ENCODE assay signal across 29 cellular contexts in genomic region chr7:28192786-28193581, GRCh38. TPM values are rescaled to one million over a fixed set of nuclear protein-coding genes. Genes with fewer than 3 reads are reported as not detected.
A peak's percentile ranks its signal among the peaks of the same experiment; 100 is the strongest.
DNase-seq lines count a peak whose midpoint lies in the region; TF ChIP-seq lines count a peak whose summit lies in the region.
"Had no signal": no experiment of that assay in that cellular context is flagged by ENCODE, and none has a peak within 500 bp of the region (broad histone marks: within the 10 kb centered on the region; RNA-seq: fewer than 3 reads in every experiment).

No MANE protein-coding gene starts in this region.

- H3K27me3 ChIP-seq in SJSA1 (replicated peaks) (no peaks in the 10 kb centered on the region), H9 (ENCODE audit: insufficient read depth, low read length) (no peaks in the 10 kb centered on the region)
- H3K27me3 ChIP-seq: adrenal gland, spleen had no signal

- H3K4me2 ChIP-seq in H9 (ENCODE audit: insufficient read depth, insufficient read length, low read length): no peak overlapping the region

- H3K18ac ChIP-seq in H9 (ENCODE audit: insufficient read length, low read depth, low read length): no peak overlapping the region

- no peak overlapping the region for H3K4me3 Mint-ChIP-seq in H9
- H3K4me3 Mint-ChIP-seq: activated CD4-positive, alpha-beta T cell treated with anti-CD3 and anti-CD28 coated beads for 36 hours; activated T-cell treated with anti-CD3 and anti-CD28 coated beads, Interleukin-2, amount 50 U/mL, for 24 hours; effector memory CD8-positive, alpha-beta T cell; T-cell had no signal

- H3T11ph ChIP-seq in H9 (ENCODE audit: low read length): no peak overlapping the region

- no peaks in the 10 kb centered on the region for H3K9me3 ChIP-seq in SJSA1 (replicated peaks)
- no peaks in the 10 kb centered on the region for H3K9me3 ChIP-seq in H9 (ENCODE audit: control insufficient read depth, low read depth, low read length)
- H3K9me3 ChIP-seq: adrenal gland, spleen, thoracic aorta had no signal

- H4K5ac ChIP-seq in H9 (ENCODE audit: insufficient read length, low read depth, low read length): no peak overlapping the region

- no peaks in the 10 kb centered on the region for H3K27me3 Mint-ChIP-seq in H9 (ENCODE audit: low read depth)

- no peak overlapping the region for H2BK15ac ChIP-seq in H9 (ENCODE audit: low read depth, low read length)

- no peak overlapping the region for H3K4me3 ChIP-seq in SJSA1
- H3K4me3 ChIP-seq: adrenal gland, spleen, thoracic aorta had no signal

- H3K79me2 ChIP-seq in H9 (ENCODE audit: insufficient read depth, low read length): no peaks in the 10 kb centered on the region

- H2BK120ac ChIP-seq in H9 (ENCODE audit: low read depth, low read length, poor library complexity, severe bottlenecking): no peak overlapping the region

- H4K20me1 ChIP-seq in H9 (ENCODE audit: control insufficient read depth, insufficient read depth, insufficient read length): no peaks in the 10 kb centered on the region

- DNase-seq in AG09319 (ENCODE audit: extremely low read depth, low read depth) (peak; percentile 62), GM04503 (ENCODE audit: low read depth) (peak; percentile 36), SJSA1 (ENCODE audit: low read depth in 1 of 2, low spot score in 2 of 2) (peak in 1 of 2 experiments; percentile 36), fibroblast of peridontal ligament (ENCODE audit: extremely low read depth) (peak; percentile 73), NCI-H526 (lab: John Stamatoyannopoulos, UW) (no peak), H9 (no peak), NCI-H1048 (lab: John Stamatoyannopoulos, UW) (no peak), COR-L47 (lab: John Stamatoyannopoulos, UW) (no peak)
- DNase-seq: activated CD4-positive, alpha-beta T cell treated with anti-CD3 and anti-CD28 coated beads for 36 hours; activated CD8-positive, alpha-beta memory T cell treated with anti-CD3 and anti-CD28 coated beads for 24 hours; activated naive CD4-positive, alpha-beta T cell; activated T-cell treated with anti-CD3 and anti-CD28 coated beads, Interleukin-2, amount 50 U/mL, for 24 hours; adrenal gland; effector memory CD8-positive, alpha-beta T cell; foreskin melanocyte; KG1; mesenchymal stem cell; NCI-H1105; NCI-H2029; NCI-H2227 treated with DMSO at 0.1 percent for 48 hours; NCI-H82; PC-3; retina; spleen; stimulated activated CD4-positive, alpha-beta T cell treated with anti-CD3 and anti-CD28 coated beads, Interleukin-2, amount 100 ng/mL, for 48 hours; stimulated activated naive CD4-positive, alpha-beta T cell; T-cell had no signal

- H4K91ac ChIP-seq in H9 (ENCODE audit: insufficient read length, low read depth, low read length): no peak overlapping the region

- H2BK20ac ChIP-seq in H9 (ENCODE audit: low read depth, low read length, poor library complexity, severe bottlenecking): no peak overlapping the region

- H3K9me3 Mint-ChIP-seq in H9: no peaks in the 10 kb centered on the region
- H3K9me3 Mint-ChIP-seq: activated T-cell treated with anti-CD3 and anti-CD28 coated beads, Interleukin-2, amount 50 U/mL, for 24 hours; effector memory CD8-positive, alpha-beta T cell; T-cell had no signal

- H3K23ac ChIP-seq in H9 (ENCODE audit: insufficient read length, low read depth, low read length): no peak overlapping the region

- H4K8ac ChIP-seq in H9 (replicated peaks; ENCODE audit: insufficient read length, low read depth, low read length): no peak overlapping the region

- H3K14ac ChIP-seq in H9 (ENCODE audit: insufficient read depth, low read length): no peak overlapping the region

- no peak overlapping the region for H3K9ac ChIP-seq in H9 (ENCODE audit: extremely low read depth, insufficient read length, low read length)

- peaks cover 0 to 3% (median 0%) of the 10 kb centered on the region in 3 experiments; a peak in 1 of 7 replicates for H3K36me3 Mint-ChIP-seq in H9 (ENCODE audit: insufficient read depth in 1 of 3, low read depth in 3 of 3)
- H3K36me3 Mint-ChIP-seq: T-cell had no signal

- no peaks in the 10 kb centered on the region for H3K79me1 ChIP-seq in H9 (ENCODE audit: insufficient read depth, low read depth, low read length, poor library complexity, severe bottlenecking)

- H3K23me2 ChIP-seq in H9 (ENCODE audit: insufficient read length, low read depth, low read length, poor library complexity, severe bottlenecking): no peaks in the 10 kb centered on the region

- no peaks in the 10 kb centered on the region for H3K36me3 ChIP-seq in SJSA1
- H3K36me3 ChIP-seq: adrenal gland, spleen, thoracic aorta had no signal

- H3K27ac ChIP-seq in SJSA1 (peak overlapping the region; percentile 39; the same call in 1 of the 2 replicates), H9 (ENCODE audit: insufficient read length, low read depth, low read length) (no peak overlapping the region)
- H3K27ac ChIP-seq: adrenal gland, C4-2B, spleen, thoracic aorta had no signal

- no peak for TF ChIP-seq CTCF in AG09319 (IDR thresholded peaks at IDR 0.05; ENCODE audit: low read depth, low read length)
- no peak for TF ChIP-seq CTCF in H9 (conservative IDR thresholded peaks at IDR 0.05)

- no peak overlapping the region for H3K4ac ChIP-seq in H9 (ENCODE audit: low read depth, low read length)

- no CpG with 5 or more reads among the region's 7 CpGs for WGBS in H9 (ENCODE audit: extremely low coverage, insufficient read length, low lambda C conversion rate)

- no peak overlapping the region for H2BK12ac ChIP-seq in H9 (ENCODE audit: insufficient read length, low read depth, low read length)

- H3K4me1 Mint-ChIP-seq in H9: peaks cover 33 to 38% of the 10 kb centered on the region in 2 experiments

- no peak overlapping the region for H3K27ac Mint-ChIP-seq in H9
- H3K27ac Mint-ChIP-seq: activated CD4-positive, alpha-beta T cell treated with anti-CD3 and anti-CD28 coated beads for 36 hours; activated T-cell treated with anti-CD3 and anti-CD28 coated beads, Interleukin-2, amount 50 U/mL, for 24 hours; effector memory CD8-positive, alpha-beta T cell; T-cell had no signal

- H3K4me1 ChIP-seq in SJSA1 (replicated peaks): peaks cover 11% of the 10 kb centered on the region
- peaks cover 4% of the 10 kb centered on the region; the same call in 1 of the 2 replicates for H3K4me1 ChIP-seq in H9 (ENCODE audit: insufficient read depth, low read length)

- H2AK5ac ChIP-seq in H9 (ENCODE audit: insufficient read length, low read length): no peak overlapping the region

- H2AFZ ChIP-seq in H9 (ENCODE audit: low read length): no peak overlapping the region

- no peak overlapping the region for H3K56ac ChIP-seq in H9 (ENCODE audit: insufficient read length, low read depth, low read length)

- no peak overlapping the region for H2BK5ac ChIP-seq in H9 (ENCODE audit: insufficient read length, low read length)

RNA-seq across cellular contexts. Expression of gene JAZF1, which starts 12.4 kb away (rescaled TPM):
- total RNA-seq in SJSA1 (2014; rRNA removed; shearing (Covaris generic)): 21.2 and 36.6 TPM in 2 replicates
- total RNA-seq in H9 (2021): 7.6 and 9.1 TPM in 2 replicates

Comparison
In these comparisons a context has a peak if more than half of its experiments do, and no peak if none do; other contexts are left out.
1. DNase-seq: peak in AG09319 (single experiment), GM04503 (single experiment) and fibroblast of peridontal ligament (single experiment); none in NCI-H526 (0 of 2), H9 (single experiment), NCI-H1048 (single experiment) and COR-L47 (single experiment).